2 cellular contexts compared by ENCODE assay signal in the genomic region with DNA sequence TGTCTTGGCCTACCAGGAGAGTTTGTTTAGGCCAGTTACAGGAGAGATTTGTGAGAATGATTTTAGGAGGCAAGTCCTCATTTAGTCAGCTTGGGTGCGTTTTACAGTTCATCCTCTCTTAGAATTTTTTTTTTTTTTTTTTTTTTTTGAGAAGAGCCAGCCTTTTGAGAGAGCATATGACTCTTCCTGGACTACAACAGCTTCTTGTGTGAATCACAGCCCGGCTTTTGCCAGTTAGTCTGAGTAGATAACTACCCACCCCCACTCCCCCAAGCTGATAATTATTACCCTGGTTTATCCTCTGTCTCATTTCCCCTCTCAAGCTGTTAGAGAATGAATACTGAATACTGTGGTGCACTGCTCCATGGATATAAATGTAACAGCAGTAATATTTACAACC.
A peak's percentile ranks its signal among the peaks of the same experiment; 100 is the strongest.
TF ChIP-seq lines count a peak whose summit lies in the region.

No MANE protein-coding gene starts in this region.

TF ChIP-seq in endothelial cell of umbilical vein, 7 proteins besides CTCF, POLR2A, EP300 and RAD21 (continued from another document):
- peak; percentile 71 for TF ChIP-seq FOS (IDR thresholded peaks at IDR 0.05; ENCODE audit: borderline replicate concordance, insufficient read depth, low read length)
- peak; percentile 11 for TF ChIP-seq JUN (IDR thresholded peaks at IDR 0.05; ENCODE audit: borderline replicate concordance, insufficient read depth, insufficient read length, low read depth)
TF ChIP-seq in endothelial cell of umbilical vein: peak in this region for 3.

TF ChIP-seq in neural cell, 6 proteins besides CTCF, POLR2A, EP300 and RAD21 (continued from another document):
- TF ChIP-seq, protein P1, sequence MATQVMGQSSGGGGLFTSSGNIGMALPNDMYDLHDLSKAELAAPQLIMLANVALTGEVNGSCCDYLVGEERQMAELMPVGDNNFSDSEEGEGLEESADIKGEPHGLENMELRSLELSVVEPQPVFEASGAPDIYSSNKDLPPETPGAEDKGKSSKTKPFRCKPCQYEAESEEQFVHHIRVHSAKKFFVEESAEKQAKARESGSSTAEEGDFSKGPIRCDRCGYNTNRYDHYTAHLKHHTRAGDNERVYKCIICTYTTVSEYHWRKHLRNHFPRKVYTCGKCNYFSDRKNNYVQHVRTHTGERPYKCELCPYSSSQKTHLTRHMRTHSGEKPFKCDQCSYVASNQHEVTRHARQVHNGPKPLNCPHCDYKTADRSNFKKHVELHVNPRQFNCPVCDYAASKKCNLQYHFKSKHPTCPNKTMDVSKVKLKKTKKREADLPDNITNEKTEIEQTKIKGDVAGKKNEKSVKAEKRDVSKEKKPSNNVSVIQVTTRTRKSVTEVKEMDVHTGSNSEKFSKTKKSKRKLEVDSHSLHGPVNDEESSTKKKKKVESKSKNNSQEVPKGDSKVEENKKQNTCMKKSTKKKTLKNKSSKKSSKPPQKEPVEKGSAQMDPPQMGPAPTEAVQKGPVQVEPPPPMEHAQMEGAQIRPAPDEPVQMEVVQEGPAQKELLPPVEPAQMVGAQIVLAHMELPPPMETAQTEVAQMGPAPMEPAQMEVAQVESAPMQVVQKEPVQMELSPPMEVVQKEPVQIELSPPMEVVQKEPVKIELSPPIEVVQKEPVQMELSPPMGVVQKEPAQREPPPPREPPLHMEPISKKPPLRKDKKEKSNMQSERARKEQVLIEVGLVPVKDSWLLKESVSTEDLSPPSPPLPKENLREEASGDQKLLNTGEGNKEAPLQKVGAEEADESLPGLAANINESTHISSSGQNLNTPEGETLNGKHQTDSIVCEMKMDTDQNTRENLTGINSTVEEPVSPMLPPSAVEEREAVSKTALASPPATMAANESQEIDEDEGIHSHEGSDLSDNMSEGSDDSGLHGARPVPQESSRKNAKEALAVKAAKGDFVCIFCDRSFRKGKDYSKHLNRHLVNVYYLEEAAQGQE (IDR thresholded peaks at IDR 0.05; ENCODE audit: borderline replicate concordance): no peak
- TF ChIP-seq MXI1 (conservative IDR thresholded peaks at IDR 0.05; ENCODE audit: poor library complexity, severe bottlenecking) (no peak), EZH2 (IDR thresholded peaks at IDR 0.05; ENCODE audit: borderline replicate concordance, insufficient read depth, low read length, poor library complexity, severe bottlenecking) (no peak)
